ENCODE assay signal across 11 cellular contexts in the genomic region with DNA sequence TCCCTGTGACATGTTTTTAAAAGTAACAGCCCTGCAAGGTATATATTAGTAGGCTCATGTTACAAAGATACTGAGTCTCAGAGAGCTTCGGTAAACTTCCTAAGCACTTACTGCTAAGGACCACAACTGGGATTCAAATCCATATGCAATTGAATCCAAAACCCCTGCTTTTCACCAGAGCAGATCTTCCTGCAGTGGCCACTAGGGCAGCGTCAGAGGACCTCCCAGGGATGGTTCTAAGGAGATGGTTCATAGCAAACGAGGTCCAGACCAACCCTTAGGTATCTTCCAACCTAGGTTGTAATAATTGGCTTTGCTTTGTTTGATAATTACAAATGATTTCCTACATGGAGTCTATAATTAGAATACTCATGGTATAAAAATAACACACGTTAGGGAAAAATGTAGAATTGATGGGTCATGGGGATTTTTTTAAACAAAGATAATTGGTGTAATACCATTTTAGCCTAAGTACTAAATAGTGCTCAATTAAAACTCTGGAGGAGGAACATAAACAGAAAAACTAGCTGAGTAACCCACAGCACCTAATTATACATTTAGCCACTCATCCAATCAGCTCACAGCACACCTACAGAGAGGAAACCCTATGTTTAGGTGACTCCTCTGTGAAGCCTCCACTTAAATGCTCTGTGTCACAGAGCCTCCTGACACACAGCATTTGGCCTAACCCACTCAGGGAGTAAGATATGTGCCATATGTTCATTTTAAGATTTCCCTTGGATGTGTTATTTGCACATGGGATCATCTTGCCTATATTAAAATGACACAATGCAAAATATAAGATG. TPM values are rescaled to one million over a fixed set of nuclear protein-coding genes. Genes with fewer than 3 reads are reported as not detected.
A peak's percentile ranks its signal among the peaks of the same experiment; 100 is the strongest.
DNase-seq lines count a peak whose midpoint lies in the region; ATAC-seq and TF ChIP-seq lines count a peak whose summit lies in the region.
"Had no signal": no experiment of that assay in that cellular context is flagged by ENCODE, and none has a peak within 500 bp of the region (broad histone marks: within the 10 kb centered on the region; RNA-seq: fewer than 3 reads in every experiment).

No MANE protein-coding gene starts in this region.

- no peaks in the 10 kb centered on the region for H3K9me3 ChIP-seq in OCI-LY7 (ENCODE audit: low read length)

- peaks cover 39% of the 10 kb centered on the region for H3K4me1 Mint-ChIP-seq in activated CD8-positive, alpha-beta memory T cell treated with anti-CD3 and anti-CD28 coated beads, Interleukin-2, amount 10 ng/mL, durations not matched to agents 7 days and 5 days

- no peak overlapping the region for H3K4me3 Mint-ChIP-seq in activated CD8-positive, alpha-beta memory T cell treated with anti-CD3 and anti-CD28 coated beads, Interleukin-2, amount 10 ng/mL, durations not matched to agents 7 days and 5 days
- H3K4me3 Mint-ChIP-seq: activated naive CD4-positive, alpha-beta T cell treated with anti-CD3 and anti-CD28 coated beads, Interleukin-2, amount 50 U/mL, for 24 hours had no signal

- intact Hi-C loops in OCI-LY7 (cut with micrococcal nuclease; ENCODE audit: unreplicated experiment), result loop anchor here (5.0 kb wide), 1 partner anchor 35 kb away; no protein-coding TSS in a partner anchor

- no peaks in the 10 kb centered on the region for H3K4me1 ChIP-seq in OCI-LY7 (ENCODE audit: insufficient read depth, low read length, poor library complexity, severe bottlenecking)

- H3K27ac ChIP-seq in 22Rv1, result no peak overlapping the region
- H3K27ac ChIP-seq in OCI-LY7 (ENCODE audit: low read depth, low read length, poor library complexity, severe bottlenecking), result no peak overlapping the region

- H3K4me2 ChIP-seq in OCI-LY7 (ENCODE audit: low read length), result no peak overlapping the region

- H3K79me2 ChIP-seq in OCI-LY7 (ENCODE audit: insufficient read depth, low read depth, low read length), result no peaks in the 10 kb centered on the region

- no peak overlapping the region for H3K27ac Mint-ChIP-seq in activated CD8-positive, alpha-beta memory T cell treated with anti-CD3 and anti-CD28 coated beads, Interleukin-2, amount 10 ng/mL, durations not matched to agents 7 days and 5 days
- H3K27ac Mint-ChIP-seq: activated naive CD4-positive, alpha-beta T cell treated with anti-CD3 and anti-CD28 coated beads, Interleukin-2, amount 50 U/mL, for 24 hours had no signal

- POLR2A ChIA-PET in OCI-LY7 (lab: Charles Lee) (interaction anchor here (1.4 to 2.1 kb wide), 2 partner anchors 8 to 10 kb away, joined by 5 to 7 read pairs; a partner anchor contains a TSS), GM10248 (lab: Yijun Ruan, JAX) (no interaction called here)

- H3K9me2 ChIP-seq in OCI-LY7 (ENCODE audit: insufficient read depth, low read length), result no peaks in the 10 kb centered on the region

- H2AFZ ChIP-seq in OCI-LY7 (ENCODE audit: low read length), result no peak overlapping the region

- BruUV-seq in OCI-LY7 (replicated peaks; lab: Mats Ljungman, UMichigan), result no TSS peak

- ATAC-seq in esophagus mucosa, result peak; percentile 49
- no peak for ATAC-seq in HG02798 (IDR thresholded peaks at IDR 0.05; ENCODE audit: poor library complexity, unreplicated experiment)
- no peak for ATAC-seq in activated CD8-positive, alpha-beta memory T cell treated with anti-CD3 and anti-CD28 coated beads, Interleukin-2, amount 10 ng/mL, durations not matched to agents 7 days and 5 days

- CTCF ChIA-PET in OCI-LY7 (lab: Charles Lee; ENCODE audit: unreplicated experiment), result interaction anchor here (1.2 kb wide), 1 partner anchor 212 kb away, joined by 3 read pairs; no protein-coding TSS in a partner anchor
- CTCF ChIA-PET in GM10248 (lab: Yijun Ruan, JAX), result interaction anchor here (0.7 to 1.2 kb wide), 4 partner anchors 12 to 309 kb away, joined by 3 to 4 read pairs (median 3); no protein-coding TSS in a partner anchor
- CTCF ChIA-PET in activated CD8-positive, alpha-beta memory T cell treated with anti-CD3 and anti-CD28 coated beads, Interleukin-2, amount 10 ng/mL, durations not matched to agents 7 days and 5 days (lab: Charles Lee), result interaction anchor here (0.8 to 1.0 kb wide), 2 partner anchors 22 to 35 kb away, joined by 3 to 5 read pairs; no protein-coding TSS in a partner anchor

- H3K9me3 Mint-ChIP-seq in activated CD8-positive, alpha-beta memory T cell treated with anti-CD3 and anti-CD28 coated beads, Interleukin-2, amount 10 ng/mL, durations not matched to agents 7 days and 5 days (ENCODE audit: low read depth), result no peaks in the 10 kb centered on the region
- H3K9me3 Mint-ChIP-seq: activated naive CD4-positive, alpha-beta T cell treated with anti-CD3 and anti-CD28 coated beads, Interleukin-2, amount 50 U/mL, for 24 hours had no signal

- H3K4me3 ChIP-seq in GM12864 (ENCODE audit: low read depth, low read length), result no peak overlapping the region
- no peak overlapping the region for H3K4me3 ChIP-seq in OCI-LY7 (ENCODE audit: low read depth, low read length, poor library complexity, severe bottlenecking)

- peak; percentile 35; the same call in 1 of the 2 replicates for TF ChIP-seq CTCF in 22Rv1 (IDR thresholded peaks at IDR 0.05)
- peak; percentile 41 for TF ChIP-seq CTCF in GM12864 (IDR thresholded peaks at IDR 0.05; ENCODE audit: low read depth, low read length, missing control alignments)
- TF ChIP-seq CTCF in OCI-LY7 (conservative IDR thresholded peaks at IDR 0.05; ENCODE audit: low read length), result peak; percentile 68
- TF ChIP-seq CTCF in GM10248 (IDR thresholded peaks at IDR 0.05; ENCODE audit: control extremely low read depth, extremely low read depth, low read depth, missing control alignments), result no peak

- peaks cover 72% of the 10 kb centered on the region for H3K27me3 Mint-ChIP-seq in activated CD8-positive, alpha-beta memory T cell treated with anti-CD3 and anti-CD28 coated beads, Interleukin-2, amount 10 ng/mL, durations not matched to agents 7 days and 5 days

- H4K20me1 ChIP-seq in OCI-LY7 (ENCODE audit: insufficient read depth, low read length), result no peaks in the 10 kb centered on the region

- DNase-seq in GM12864 (ENCODE audit: low read depth) (no peak), OCI-LY7 (ENCODE audit: low spot score) (peak; percentile 15), GM10248 (ENCODE audit: extremely low spot score) (no peak)
- no peak for DNase-seq in activated CD8-positive, alpha-beta memory T cell treated with anti-CD3 and anti-CD28 coated beads, Interleukin-2, amount 10 ng/mL, durations not matched to agents 7 days and 5 days
- DNase-seq in effector CD8-positive, alpha-beta T cell (lab: John Stamatoyannopoulos, UW), result no peak
- DNase-seq: GDM1, kidney glomerular epithelial cell had no signal

- no peaks in the 10 kb centered on the region for H3K36me3 ChIP-seq in OCI-LY7 (ENCODE audit: insufficient read depth, low read length)

- H3K36me3 Mint-ChIP-seq in activated CD8-positive, alpha-beta memory T cell treated with anti-CD3 and anti-CD28 coated beads, Interleukin-2, amount 10 ng/mL, durations not matched to agents 7 days and 5 days, result peaks cover 2% of the 10 kb centered on the region
- H3K36me3 Mint-ChIP-seq: activated naive CD4-positive, alpha-beta T cell treated with anti-CD3 and anti-CD28 coated beads, Interleukin-2, amount 50 U/mL, for 24 hours had no signal

RNA-seq across cellular contexts. Expression of a gene that starts 10.0 kb away (rescaled TPM):
- total RNA-seq in OCI-LY7 (2014; rRNA removed; shearing (Covaris generic)), result 36.6 and 40.5 TPM in 2 replicates
- total RNA-seq in OCI-LY7 (2022), result 90.1 and 99.3 TPM in 2 replicates
- total RNA-seq in esophagus mucosa, result 433 TPM
- 100 to 1,000 TPM; 149 to 173 TPM for total RNA-seq in activated CD8-positive, alpha-beta memory T cell treated with anti-CD3 and anti-CD28 coated beads, Interleukin-2, amount 10 ng/mL, durations not matched to agents 7 days and 5 days
